Comparison of ENCODE assay signal across 12 cellular contexts in the genomic region with DNA sequence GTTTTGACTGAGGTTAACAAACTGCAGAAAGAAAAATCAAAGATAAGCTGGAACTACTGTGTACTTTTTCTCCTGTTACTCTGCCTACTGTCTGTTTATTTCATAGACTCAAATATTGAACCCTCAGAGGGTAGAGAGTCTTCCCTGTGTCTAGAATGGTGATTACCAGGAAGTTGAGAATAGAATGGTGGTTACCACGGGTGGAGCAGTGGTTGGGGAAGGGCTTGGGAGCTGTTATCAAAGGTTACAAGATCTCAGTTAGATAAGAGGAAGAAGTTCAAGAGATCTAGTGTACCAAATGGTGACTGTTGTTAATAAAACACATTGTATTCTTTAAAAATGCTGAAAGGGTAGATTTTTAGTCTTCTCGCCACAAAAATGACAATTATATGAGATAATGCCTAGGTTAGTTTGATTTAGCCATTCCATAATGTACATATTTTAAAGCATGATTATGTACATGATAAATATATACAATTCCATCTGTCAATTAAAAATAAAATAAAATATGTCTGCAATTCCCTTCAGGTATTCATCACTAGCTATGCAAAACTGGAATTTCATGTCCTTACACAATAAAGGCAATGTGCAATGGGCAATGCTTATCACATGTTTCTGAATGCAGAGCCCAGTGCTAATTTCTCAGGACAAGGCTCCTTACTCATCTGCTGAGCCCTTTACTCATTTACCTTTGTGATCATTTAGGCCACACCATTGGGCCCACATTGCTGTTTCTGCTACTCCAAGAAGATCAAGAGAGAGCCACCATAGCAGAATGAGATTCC.
"Had no signal": no experiment of that assay in that cellular context is flagged by ENCODE, and none has a peak within 500 bp of the region (broad histone marks: within the 10 kb centered on the region; RNA-seq: fewer than 3 reads in every experiment).

No MANE protein-coding gene starts in this region.

- FAIRE-seq: keratinocyte had no signal

- H3K9me3 ChIP-seq: left ventricle myocardium inferior, lower lobe of right lung, prostate gland, right lobe of liver had no signal

- ATAC-seq: effector memory CD8-positive, alpha-beta T cell; foreskin keratinocyte; lower lobe of right lung; right lobe of liver; stimulated activated memory B cell treated with anti-CD40 and anti-IgM and Interleukin-4, amounts not matched to agents 10 μg/mL and 1 μg/mL and 100 μg/mL, for 72 hours had no signal

- DNase-seq: effector memory CD8-positive, alpha-beta T cell; foreskin keratinocyte; immature natural killer cell; left ventricle myocardium inferior; lower lobe of right lung; naive B cell; right lobe of liver; stimulated activated CD4-positive, alpha-beta T cell treated with anti-CD3 and anti-CD28 coated beads, Interleukin-4, amount 100 ng/mL, for 24 hours had no signal

- H3K4me1 ChIP-seq: foreskin keratinocyte, left ventricle myocardium inferior, lower lobe of right lung, parathyroid adenoma, prostate gland, right lobe of liver had no signal

- H3K79me2 ChIP-seq: parathyroid adenoma had no signal

- H3K36me3 ChIP-seq: left ventricle myocardium inferior, lower lobe of right lung, prostate gland, right lobe of liver had no signal

- H3K4me3 ChIP-seq: left ventricle myocardium inferior, lower lobe of right lung, prostate gland, right lobe of liver had no signal

- H3K27ac ChIP-seq: foreskin keratinocyte, left ventricle myocardium inferior, lower lobe of right lung, parathyroid adenoma, prostate gland, right lobe of liver had no signal

- H3K9ac ChIP-seq: parathyroid adenoma had no signal

- H2AFZ ChIP-seq: parathyroid adenoma had no signal

- H3K27me3 ChIP-seq: right lobe of liver had no signal
